ENCODE assay signal across 25 cellular contexts in the genomic region with DNA sequence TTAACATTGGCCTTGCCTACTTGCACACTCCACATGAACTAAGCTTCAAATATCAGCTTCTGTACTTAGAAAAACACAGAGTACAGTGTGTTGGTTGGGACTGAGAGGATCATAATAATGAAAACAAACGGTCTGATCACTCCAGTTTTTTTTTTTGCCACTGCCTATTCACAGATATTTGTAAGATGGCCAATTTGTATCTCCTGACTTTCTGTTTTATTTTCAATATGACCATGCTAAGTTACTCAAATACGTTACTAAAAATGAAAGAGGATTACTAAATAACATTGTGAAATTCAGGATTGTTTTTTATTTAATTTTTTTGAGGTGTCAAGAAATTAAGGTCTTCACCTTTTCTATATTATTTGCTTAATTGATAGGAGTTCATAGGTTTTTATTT.
A peak's percentile ranks its signal among the peaks of the same experiment; 100 is the strongest.
DNase-seq lines count a peak whose midpoint lies in the region; ATAC-seq, FAIRE-seq and TF ChIP-seq lines count a peak whose summit lies in the region.
"Had no signal": no experiment of that assay in that cellular context is flagged by ENCODE, and none has a peak within 500 bp of the region (broad histone marks: within the 10 kb centered on the region; RNA-seq: fewer than 3 reads in every experiment).

No MANE protein-coding gene starts in this region.

- TF ChIP-seq RAD21 in GM12878 (IDR thresholded peaks at IDR 0.05; ENCODE audit: insufficient read depth, low read depth, low read length) = no peak

- FAIRE-seq in GM12878 (lab: Jason Lieb, UNC) = no peak
- FAIRE-seq: D721Med, H1, HTR-8/SVneo had no signal

- H3K9ac ChIP-seq in GM12878 (ENCODE audit: control insufficient read depth, insufficient read depth, low read length) = no peak overlapping the region
- H3K9ac ChIP-seq: KMS-11 had no signal

- ATAC-seq in GM18511 (IDR thresholded peaks at IDR 0.05; ENCODE audit: unreplicated experiment) (peak; percentile 48), GM18867 (IDR thresholded peaks at IDR 0.05; ENCODE audit: unreplicated experiment) (peak; percentile 61), HG02938 (IDR thresholded peaks at IDR 0.05; ENCODE audit: unreplicated experiment) (peak; percentile 41), GM12878 (peak; percentile 55)
- ATAC-seq: HCT116, T-helper 17 cell had no signal

- H3K4me3 ChIP-seq in GM12878 = no peak overlapping the region
- H3K4me3 ChIP-seq: SK-N-MC had no signal

- H3K27me3 ChIP-seq in GM12878 (replicated peaks in 1 of 2; ENCODE audit: control insufficient read depth in 2 of 2, insufficient read depth in 2 of 2, low read length in 1 of 2) = no peaks in the 10 kb centered on the region
- H3K27me3 ChIP-seq: BE2C had no signal

- intact Hi-C loops in GM12878 (cut with micrococcal nuclease; ENCODE audit: unreplicated experiment) = no loop called here

- RAD21 ChIA-PET in GM12878 (lab: Charles Lee; ENCODE audit: unreplicated experiment) = no interaction called here

- TF ChIP-seq EP300 in GM12878 (IDR thresholded peaks at IDR 0.05; ENCODE audit: borderline replicate concordance in 1 of 2, control insufficient read depth in 1 of 2, low read depth in 2 of 2, low read length in 2 of 2) = no peak

- no peak for DNase-seq in GM12878 (ENCODE audit: low read depth, low spot score)
- DNase-seq in NCI-H774 (lab: John Stamatoyannopoulos, UW) = no peak
- no peak for DNase-seq in activated CD4-positive, alpha-beta T cell treated with anti-CD3 and anti-CD28 coated beads for 48 hours
- no peak for DNase-seq in NCI-H1436 (lab: John Stamatoyannopoulos, UW)
- DNase-seq: BE2C; EL; GF-D8; NCI-H1105 treated with DMSO at 0.1 percent for 48 hours; NCI-H1694; NCI-H2227 treated with DMSO at 0.1 percent for 48 hours; NCI-H510A treated with DMSO at 0.1 percent for 48 hours; NCI-H748 treated with DMSO at 0.1 percent for 48 hours; NK-92 treated with Interleukin-12 subunit alpha and Interleukin-12 subunit beta, amount 100 ng/mL, for 24 hours; SW 1271; T-helper 17 cell had no signal

- SMC1A ChIA-PET in GM12878 (lab: Charles Lee; ENCODE audit: uncharacterized antibody, unreplicated experiment) = no interaction called here

- no peak overlapping the region for H2AFZ ChIP-seq in GM12878 (ENCODE audit: control insufficient read depth, low read depth, low read length)

- WGBS in GM12878 (ENCODE audit: insufficient coverage, insufficient replicate concordance, low lambda C conversion rate, missing lambda C conversion rate) = 11% methylated on average over 2 of the region's 2 CpGs

- BruUV-seq in GM12878 (replicated peaks; lab: Mats Ljungman, UMichigan) = no TSS peak

- no peak for TF ChIP-seq POLR2A in GM12878 (IDR thresholded peaks at IDR 0.05; ENCODE audit: low read depth, low read length)

- no peaks in the 10 kb centered on the region for H3K36me3 ChIP-seq in GM12878 (ENCODE audit: control insufficient read depth in 2 of 2, insufficient read depth in 2 of 2, low read length in 1 of 2)
- H3K36me3 ChIP-seq: BE2C had no signal

- POLR2A ChIA-PET in GM12878 (lab: Charles Lee) = no interaction called here

- in situ Hi-C loops in GM12878 (cut with MboI) = no loop called here

- no peaks in the 10 kb centered on the region for H4K20me1 ChIP-seq in GM12878 (ENCODE audit: control insufficient read depth, insufficient read depth)

- no peaks in the 10 kb centered on the region for H3K9me3 ChIP-seq in GM12878 (replicated peaks; ENCODE audit: control insufficient read depth, insufficient read depth, low read length)
- H3K9me3 ChIP-seq: BE2C had no signal

- H3K4me1 ChIP-seq in GM12878 (ENCODE audit: control insufficient read depth, insufficient read depth, low read length) = no peaks in the 10 kb centered on the region
- H3K4me1 ChIP-seq: BE2C had no signal

- H3K4me2 ChIP-seq in GM12878 (ENCODE audit: control insufficient read depth, insufficient read depth) = no peak overlapping the region
- H3K4me2 ChIP-seq: KMS-11 had no signal

- TF ChIP-seq CTCF in GM12878 (IDR thresholded peaks at IDR 0.05 in 2 of 3, conservative IDR thresholded peaks at IDR 0.05 in 1 of 3; ENCODE audit: control insufficient read depth in 2 of 3, extremely low read depth in 1 of 3, insufficient read depth in 1 of 3, low read depth in 3 of 3, low read length in 3 of 3) = no peak

- no peaks in the 10 kb centered on the region for H3K79me2 ChIP-seq in GM12878 (ENCODE audit: control insufficient read depth, insufficient read depth, low read length)

- no peak overlapping the region for H3K27ac ChIP-seq in GM12878 (ENCODE audit: control insufficient read depth, insufficient read depth)
- H3K27ac ChIP-seq: KMS-11, RWPE1, SK-N-MC had no signal

- CTCF ChIA-PET in GM12878 (lab: Yijun Ruan, JAX) = interaction anchor here (0.7 kb wide), 1 partner anchor 112 kb away, joined by 3 read pairs; no protein-coding TSS in a partner anchor

TF ChIP-seq in GM12878, 131 proteins besides CTCF, POLR2A, EP300 and RAD21:
- TF ChIP-seq JUNB (IDR thresholded peaks at IDR 0.05) = peak; percentile 52; the same call in 1 of the 2 replicates
- TF ChIP-seq ZNF384 (IDR thresholded peaks at IDR 0.05; ENCODE audit: borderline replicate concordance, low read depth, low read length) = peak; percentile 54; the same call in 1 of the 2 replicates
- TF ChIP-seq CHD1 (IDR thresholded peaks at IDR 0.05; ENCODE audit: low read depth, low read length) = no peak
